1 cellular context compared by ENCODE assay signal in the genomic region with DNA sequence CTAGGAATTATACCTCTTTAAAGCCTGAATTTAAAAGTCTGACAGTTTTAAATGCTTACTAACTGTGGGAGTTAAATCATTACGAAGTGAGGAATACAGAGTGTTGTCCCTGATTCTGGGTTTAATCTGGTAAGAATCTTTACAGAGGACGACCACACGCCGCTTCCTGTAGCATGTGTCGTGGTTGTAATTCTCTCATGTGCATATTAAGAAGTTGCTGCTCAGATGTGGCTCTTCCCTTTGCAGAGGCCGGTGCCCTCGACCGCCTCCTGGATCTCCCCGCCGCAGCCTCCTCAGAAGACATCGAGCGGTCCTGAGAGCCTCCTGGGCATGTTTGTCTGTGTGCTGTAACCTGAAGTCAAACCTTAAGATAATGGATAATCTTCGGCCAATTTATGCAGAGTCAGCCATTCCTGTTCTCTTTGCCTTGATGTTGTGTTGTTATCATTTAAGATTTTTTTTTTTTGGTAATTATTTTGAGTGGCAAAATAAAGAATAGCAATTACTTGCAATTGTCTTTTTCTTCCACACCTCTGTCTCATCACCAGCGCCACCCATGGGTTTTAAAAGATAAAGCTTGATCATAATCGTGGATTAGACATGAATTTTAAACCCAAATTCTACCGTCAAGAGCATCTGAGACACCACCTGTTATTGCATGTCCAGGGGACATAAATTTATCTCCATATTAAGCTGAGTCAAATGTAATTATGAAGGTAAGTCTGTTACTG.
TF ChIP-seq lines count a peak whose summit lies in the region.

No MANE protein-coding gene starts in this region.

TF ChIP-seq in GM23338, 12 proteins besides CTCF, POLR2A, EP300 and RAD21 (continued from another document):
- TF ChIP-seq, protein P1, sequence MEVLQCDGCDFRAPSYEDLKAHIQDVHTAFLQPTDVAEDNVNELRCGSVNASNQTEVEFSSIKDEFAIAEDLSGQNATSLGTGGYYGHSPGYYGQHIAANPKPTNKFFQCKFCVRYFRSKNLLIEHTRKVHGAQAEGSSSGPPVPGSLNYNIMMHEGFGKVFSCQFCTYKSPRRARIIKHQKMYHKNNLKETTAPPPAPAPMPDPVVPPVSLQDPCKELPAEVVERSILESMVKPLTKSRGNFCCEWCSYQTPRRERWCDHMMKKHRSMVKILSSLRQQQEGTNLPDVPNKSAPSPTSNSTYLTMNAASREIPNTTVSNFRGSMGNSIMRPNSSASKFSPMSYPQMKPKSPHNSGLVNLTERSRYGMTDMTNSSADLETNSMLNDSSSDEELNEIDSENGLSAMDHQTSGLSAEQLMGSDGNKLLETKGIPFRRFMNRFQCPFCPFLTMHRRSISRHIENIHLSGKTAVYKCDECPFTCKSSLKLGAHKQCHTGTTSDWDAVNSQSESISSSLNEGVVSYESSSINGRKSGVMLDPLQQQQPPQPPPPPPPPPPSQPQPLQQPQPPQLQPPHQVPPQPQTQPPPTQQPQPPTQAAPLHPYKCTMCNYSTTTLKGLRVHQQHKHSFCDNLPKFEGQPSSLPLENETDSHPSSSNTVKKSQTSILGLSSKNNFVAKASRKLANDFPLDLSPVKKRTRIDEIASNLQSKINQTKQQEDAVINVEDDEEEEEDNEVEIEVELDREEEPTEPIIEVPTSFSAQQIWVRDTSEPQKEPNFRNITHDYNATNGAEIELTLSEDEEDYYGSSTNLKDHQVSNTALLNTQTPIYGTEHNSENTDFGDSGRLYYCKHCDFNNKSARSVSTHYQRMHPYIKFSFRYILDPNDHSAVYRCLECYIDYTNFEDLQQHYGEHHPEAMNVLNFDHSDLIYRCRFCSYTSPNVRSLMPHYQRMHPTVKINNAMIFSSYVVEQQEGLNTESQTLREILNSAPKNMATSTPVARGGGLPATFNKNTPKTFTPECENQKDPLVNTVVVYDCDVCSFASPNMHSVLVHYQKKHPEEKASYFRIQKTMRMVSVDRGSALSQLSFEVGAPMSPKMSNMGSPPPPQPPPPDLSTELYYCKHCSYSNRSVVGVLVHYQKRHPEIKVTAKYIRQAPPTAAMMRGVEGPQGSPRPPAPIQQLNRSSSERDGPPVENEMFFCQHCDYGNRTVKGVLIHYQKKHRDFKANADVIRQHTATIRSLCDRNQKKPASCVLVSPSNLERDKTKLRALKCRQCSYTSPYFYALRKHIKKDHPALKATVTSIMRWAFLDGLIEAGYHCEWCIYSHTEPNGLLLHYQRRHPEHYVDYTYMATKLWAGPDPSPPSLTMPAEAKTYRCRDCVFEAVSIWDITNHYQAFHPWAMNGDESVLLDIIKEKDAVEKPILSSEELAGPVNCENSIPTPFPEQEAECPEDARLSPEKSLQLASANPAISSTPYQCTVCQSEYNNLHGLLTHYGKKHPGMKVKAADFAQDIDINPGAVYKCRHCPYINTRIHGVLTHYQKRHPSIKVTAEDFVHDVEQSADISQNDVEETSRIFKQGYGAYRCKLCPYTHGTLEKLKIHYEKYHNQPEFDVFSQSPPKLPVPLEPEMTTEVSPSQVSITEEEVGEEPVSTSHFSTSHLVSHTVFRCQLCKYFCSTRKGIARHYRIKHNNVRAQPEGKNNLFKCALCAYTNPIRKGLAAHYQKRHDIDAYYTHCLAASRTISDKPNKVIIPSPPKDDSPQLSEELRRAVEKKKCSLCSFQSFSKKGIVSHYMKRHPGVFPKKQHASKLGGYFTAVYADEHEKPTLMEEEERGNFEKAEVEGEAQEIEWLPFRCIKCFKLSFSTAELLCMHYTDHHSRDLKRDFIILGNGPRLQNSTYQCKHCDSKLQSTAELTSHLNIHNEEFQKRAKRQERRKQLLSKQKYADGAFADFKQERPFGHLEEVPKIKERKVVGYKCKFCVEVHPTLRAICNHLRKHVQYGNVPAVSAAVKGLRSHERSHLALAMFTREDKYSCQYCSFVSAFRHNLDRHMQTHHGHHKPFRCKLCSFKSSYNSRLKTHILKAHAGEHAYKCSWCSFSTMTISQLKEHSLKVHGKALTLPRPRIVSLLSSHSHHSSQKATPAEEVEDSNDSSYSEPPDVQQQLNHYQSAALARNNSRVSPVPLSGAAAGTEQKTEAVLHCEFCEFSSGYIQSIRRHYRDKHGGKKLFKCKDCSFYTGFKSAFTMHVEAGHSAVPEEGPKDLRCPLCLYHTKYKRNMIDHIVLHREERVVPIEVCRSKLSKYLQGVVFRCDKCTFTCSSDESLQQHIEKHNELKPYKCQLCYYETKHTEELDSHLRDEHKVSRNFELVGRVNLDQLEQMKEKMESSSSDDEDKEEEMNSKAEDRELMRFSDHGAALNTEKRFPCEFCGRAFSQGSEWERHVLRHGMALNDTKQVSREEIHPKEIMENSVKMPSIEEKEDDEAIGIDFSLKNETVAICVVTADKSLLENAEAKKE (CRISPR knock-in tag; IDR thresholded peaks at IDR 0.05) = no peak
- no peak for TF ChIP-seq EZH2 (IDR thresholded peaks at IDR 0.05; ENCODE audit: low read depth, unreplicated experiment)
- no peak for TF ChIP-seq NANOG (IDR thresholded peaks at IDR 0.05; ENCODE audit: borderline replicate concordance)
- TF ChIP-seq, protein P2, sequence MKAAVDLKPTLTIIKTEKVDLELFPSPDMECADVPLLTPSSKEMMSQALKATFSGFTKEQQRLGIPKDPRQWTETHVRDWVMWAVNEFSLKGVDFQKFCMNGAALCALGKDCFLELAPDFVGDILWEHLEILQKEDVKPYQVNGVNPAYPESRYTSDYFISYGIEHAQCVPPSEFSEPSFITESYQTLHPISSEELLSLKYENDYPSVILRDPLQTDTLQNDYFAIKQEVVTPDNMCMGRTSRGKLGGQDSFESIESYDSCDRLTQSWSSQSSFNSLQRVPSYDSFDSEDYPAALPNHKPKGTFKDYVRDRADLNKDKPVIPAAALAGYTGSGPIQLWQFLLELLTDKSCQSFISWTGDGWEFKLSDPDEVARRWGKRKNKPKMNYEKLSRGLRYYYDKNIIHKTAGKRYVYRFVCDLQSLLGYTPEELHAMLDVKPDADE (IDR thresholded peaks at IDR 0.05) = no peak
- no peak for TF ChIP-seq EZH2phosphoT487 (IDR thresholded peaks at IDR 0.05; ENCODE audit: unreplicated experiment)
